Comparison of ENCODE assay signal across 22 cellular contexts in the genomic region with DNA sequence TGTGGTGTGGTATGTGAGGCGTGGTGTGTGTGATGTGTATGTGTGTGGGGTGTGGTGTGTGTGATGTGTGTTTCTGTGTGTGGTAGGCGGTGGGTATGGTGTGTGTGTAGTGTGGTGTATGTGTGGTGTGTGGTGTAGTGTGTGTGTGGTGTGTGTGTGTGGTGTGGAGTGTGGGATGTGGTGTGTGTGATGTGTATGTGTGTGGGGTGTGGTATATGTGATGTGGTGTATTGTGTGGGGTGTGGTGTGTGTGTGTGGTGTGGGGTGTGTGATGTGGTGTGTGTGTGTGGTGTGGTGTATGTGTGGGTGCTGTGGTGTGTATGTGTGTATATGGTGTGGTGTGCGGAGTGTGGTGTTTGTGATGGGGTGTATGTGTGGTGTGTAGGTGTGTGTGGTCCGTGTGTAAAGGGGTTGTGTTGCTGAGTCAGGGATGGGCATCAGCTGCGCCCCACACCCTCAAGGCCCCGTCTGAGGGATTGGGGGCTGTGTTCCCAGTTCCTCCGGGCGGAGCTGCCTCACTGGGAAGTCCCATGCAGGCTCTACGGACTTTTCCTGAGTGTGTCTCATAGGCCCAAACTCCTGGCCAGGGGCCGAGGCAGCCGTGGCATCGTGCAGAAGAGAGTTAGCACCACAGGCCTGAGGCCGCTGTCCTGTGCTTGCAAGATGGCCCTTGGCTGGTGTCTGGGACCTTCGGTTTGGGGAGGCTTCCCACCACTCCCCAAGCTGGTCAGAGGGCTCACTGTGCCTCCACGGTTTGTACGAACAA.
"Had no signal": no experiment of that assay in that cellular context is flagged by ENCODE, and none has a peak within 500 bp of the region (broad histone marks: within the 10 kb centered on the region; RNA-seq: fewer than 3 reads in every experiment).

No MANE protein-coding gene starts in this region.

- H3K36me3 Mint-ChIP-seq: activated CD4-positive, alpha-beta memory T cell treated with anti-CD3 and anti-CD28 coated beads for 36 hours; activated naive CD8-positive, alpha-beta T cell; natural killer cell treated with Interleukin-12 subunit alpha and Interleukin-12 subunit beta and Interleukin-15 and Interleukin-18, amount 100 ng/mL, for 72 hours had no signal

- DNase-seq: activated CD4-positive, alpha-beta memory T cell treated with anti-CD3 and anti-CD28 coated beads for 36 hours; activated CD8-positive, alpha-beta memory T cell treated with anti-CD3 and anti-CD28 coated beads, Interleukin-2, amount 50 U/mL, for 48 hours; activated gamma-delta T cell treated with Interleukin-2 at 50 U/mL for 16 hours; activated T-cell treated with anti-CD3 and anti-CD28 coated beads, Interleukin-2, amount 50 U/mL, for 72 hours; amniotic stem cell; mammary epithelial cell; mucosa of descending colon; occipital lobe; stimulated activated CD4-positive, alpha-beta T cell treated with anti-CD3 and anti-CD28 coated beads, Interleukin-15, amount 100 ng/mL, for 24 hours; stimulated activated CD4-positive, alpha-beta T cell treated with anti-CD3 and anti-CD28 coated beads, Interleukin-4, amount 100 ng/mL, for 1 hour; stimulated activated naive CD4-positive, alpha-beta T cell; substantia nigra; T-helper 1 cell; T1000 had no signal

- H3K27me3 Mint-ChIP-seq: activated CD4-positive, alpha-beta memory T cell treated with anti-CD3 and anti-CD28 coated beads for 36 hours; activated naive CD8-positive, alpha-beta T cell; progenitor cell of endocrine pancreas had no signal

- FAIRE-seq: keratinocyte had no signal

- H3K27ac ChIP-seq: right atrium auricular region, skin epidermis, upper lobe of left lung had no signal

- H3K27ac Mint-ChIP-seq: activated CD4-positive, alpha-beta memory T cell treated with anti-CD3 and anti-CD28 coated beads for 36 hours; activated naive CD8-positive, alpha-beta T cell; activated T-cell treated with anti-CD3 and anti-CD28 coated beads, Interleukin-2, amount 50 U/mL, for 72 hours; natural killer cell treated with Interleukin-12 subunit alpha and Interleukin-12 subunit beta and Interleukin-15 and Interleukin-18, amount 100 ng/mL, for 72 hours; progenitor cell of endocrine pancreas had no signal

- H3K9me3 Mint-ChIP-seq: activated CD4-positive, alpha-beta memory T cell treated with anti-CD3 and anti-CD28 coated beads for 36 hours; activated T-cell treated with anti-CD3 and anti-CD28 coated beads, Interleukin-2, amount 50 U/mL, for 72 hours; natural killer cell treated with Interleukin-12 subunit alpha and Interleukin-12 subunit beta and Interleukin-15 and Interleukin-18, amount 100 ng/mL, for 72 hours had no signal

- H3K4me3 ChIP-seq: mucosa of descending colon, right atrium auricular region, skin epidermis, upper lobe of left lung had no signal

- H3K4me1 ChIP-seq: right atrium auricular region, upper lobe of left lung had no signal

- ATAC-seq: activated T-cell treated with anti-CD3 and anti-CD28 coated beads, Interleukin-2, amount 50 U/mL, for 72 hours; left lobe of liver; mucosa of descending colon had no signal

- H3K36me3 ChIP-seq: right atrium auricular region, upper lobe of left lung had no signal

- H3K27me3 ChIP-seq: right atrium auricular region, upper lobe of left lung had no signal

- H3K4me3 Mint-ChIP-seq: activated CD4-positive, alpha-beta memory T cell treated with anti-CD3 and anti-CD28 coated beads for 36 hours; activated naive CD8-positive, alpha-beta T cell; activated T-cell treated with anti-CD3 and anti-CD28 coated beads, Interleukin-2, amount 50 U/mL, for 72 hours; natural killer cell treated with Interleukin-12 subunit alpha and Interleukin-12 subunit beta and Interleukin-15 and Interleukin-18, amount 100 ng/mL, for 72 hours had no signal

- H3K9me3 ChIP-seq: mucosa of descending colon, right atrium auricular region, upper lobe of left lung had no signal
